21 cellular contexts compared by ENCODE assay signal in genomic region chr13:27978301-27978968, GRCh38. TPM values are rescaled to one million over a fixed set of nuclear protein-coding genes. Genes with fewer than 3 reads are reported as not detected.
A peak's percentile ranks its signal among the peaks of the same experiment; 100 is the strongest.
DNase-seq lines count a peak whose midpoint lies in the region; ATAC-seq and TF ChIP-seq lines count a peak whose summit lies in the region.
"Had no signal": no experiment of that assay in that cellular context is flagged by ENCODE, and none has a peak within 500 bp of the region (broad histone marks: within the 10 kb centered on the region; RNA-seq: fewer than 3 reads in every experiment).

No MANE protein-coding gene starts in this region.

- H3K9me3 Mint-ChIP-seq in nephron progenitor cell, result no peaks in the 10 kb centered on the region
- H3K9me3 Mint-ChIP-seq: activated naive CD4-positive, alpha-beta T cell treated with anti-CD3 and anti-CD28 coated beads, Interleukin-2, amount 50 U/mL, for 72 hours had no signal

- intact Hi-C loops in left ventricle myocardium inferior (cut with micrococcal nuclease), result no loop called here
- intact Hi-C loops in Right ventricle myocardium superior (cut with DNase I), result no loop called here
- intact Hi-C loops in colonic mucosa (cut with DNase I), result loop anchor here (10.0 kb wide), 1 partner anchor 1024 kb away; no protein-coding TSS in a partner anchor

- WGBS in urinary bladder, result under 1% methylated on average over 65 of the region's 65 CpGs

- H3K9me3 ChIP-seq in left ventricle myocardium inferior (replicated peaks), result no peaks in the 10 kb centered on the region
- no peaks in the 10 kb centered on the region for H3K9me3 ChIP-seq in colonic mucosa
- no peaks in the 10 kb centered on the region for H3K9me3 ChIP-seq in effector memory CD4-positive, alpha-beta T cell (ENCODE audit: control insufficient read depth, low read length)
- H3K9me3 ChIP-seq: esophagus muscularis mucosa, vagina had no signal

- H3K4me1 ChIP-seq in left ventricle myocardium inferior (peaks cover 38% of the 10 kb centered on the region), colonic mucosa (no peaks in the 10 kb centered on the region), urinary bladder (ENCODE audit: insufficient read depth) (peaks cover 2% of the 10 kb centered on the region)
- H3K4me1 ChIP-seq in effector memory CD4-positive, alpha-beta T cell (ENCODE audit: control insufficient read depth, insufficient read depth, low read length, poor library complexity, severe bottlenecking), result peaks cover 5% of the 10 kb centered on the region

- DNase-seq in left ventricle myocardium inferior (no peak), Right ventricle myocardium superior (no peak), colonic mucosa (peak; percentile 73), nephron progenitor cell (peak; percentile 69)
- no peak for DNase-seq in stimulated activated naive CD4-positive, alpha-beta T cell treated with Interleukin-2 at 50 U/mL for 16 hours (lab: John Stamatoyannopoulos, UW)
- DNase-seq in effector memory CD4-positive, alpha-beta T cell, result no peak
- DNase-seq in stimulated activated CD8-positive, alpha-beta memory T cell treated with anti-CD3 and anti-CD28 coated beads, Interleukin-4, amount 100 ng/mL, for 48 hours, result no peak
- DNase-seq: activated CD4-positive, alpha-beta T cell treated with anti-CD3 and anti-CD28 coated beads, Interleukin-2, amount 50 U/mL, for 4 hours; NCI-H2107; NK-92 treated with Interleukin-12 subunit alpha and Interleukin-12 subunit beta, amount 100 ng/mL, for 24 hours; occipital lobe; SIG-M5; stimulated activated CD4-positive, alpha-beta T cell treated with anti-CD3 and anti-CD28 coated beads, Interleukin-15, amount 100 ng/mL, for 24 hours had no signal

- peaks cover 100% of the 10 kb centered on the region for H3K27me3 ChIP-seq in left ventricle myocardium inferior (ENCODE audit: low read depth)
- peaks cover 22% of the 10 kb centered on the region for H3K27me3 ChIP-seq in colonic mucosa
- peaks cover 25% of the 10 kb centered on the region for H3K27me3 ChIP-seq in effector memory CD4-positive, alpha-beta T cell (replicated peaks; ENCODE audit: control insufficient read depth, insufficient read depth, low read length, poor library complexity, severe bottlenecking)
- H3K27me3 ChIP-seq: vagina had no signal

- peaks cover 70% of the 10 kb centered on the region for H3K4me1 Mint-ChIP-seq in nephron progenitor cell

- H3K27me3 Mint-ChIP-seq in nephron progenitor cell (ENCODE audit: low read depth, poor library complexity), result peaks cover 58% of the 10 kb centered on the region

- H3K9ac ChIP-seq in colonic mucosa (ENCODE audit: low read depth in 2 of 2, low read length in 2 of 2), result peak overlapping the region; percentile 91
- H3K9ac ChIP-seq: GM23248 had no signal

- H3K36me3 ChIP-seq in left ventricle myocardium inferior, result no peaks in the 10 kb centered on the region
- H3K36me3 ChIP-seq in colonic mucosa, result no peaks in the 10 kb centered on the region
- no peaks in the 10 kb centered on the region for H3K36me3 ChIP-seq in urinary bladder (ENCODE audit: insufficient read depth)
- H3K36me3 ChIP-seq in effector memory CD4-positive, alpha-beta T cell (ENCODE audit: control insufficient read depth, insufficient read depth, low read length), result no peaks in the 10 kb centered on the region
- H3K36me3 ChIP-seq: esophagus muscularis mucosa, vagina had no signal

- peak overlapping the region; percentile 92 for H3K4me3 Mint-ChIP-seq in nephron progenitor cell

- H3K4me3 ChIP-seq in left ventricle myocardium inferior, result peak overlapping the region; percentile 41
- peak overlapping the region; percentile 49 for H3K4me3 ChIP-seq in colonic mucosa
- H3K4me3 ChIP-seq in urinary bladder (ENCODE audit: low read depth, low read length), result peak overlapping the region; percentile 4
- no peak overlapping the region for H3K4me3 ChIP-seq in effector memory CD4-positive, alpha-beta T cell (ENCODE audit: insufficient read depth, low read depth, low read length, poor library complexity, severe bottlenecking)
- H3K4me3 ChIP-seq: GM23248 had no signal

- no peak for ATAC-seq in Right ventricle myocardium superior (ENCODE audit: poor library complexity)

- TF ChIP-seq CTCF in left ventricle myocardium inferior (IDR thresholded peaks at IDR 0.05; ENCODE audit: borderline replicate concordance) (no peak), colonic mucosa (IDR thresholded peaks at IDR 0.05) (no peak), nephron progenitor cell (IDR thresholded peaks at IDR 0.05) (no peak)

- H3K27ac ChIP-seq in left ventricle myocardium inferior (replicated peaks) (no peak overlapping the region), colonic mucosa (peak overlapping the region; percentile 84), urinary bladder (ENCODE audit: low read depth) (no peak overlapping the region)
- H3K27ac ChIP-seq in effector memory CD4-positive, alpha-beta T cell (ENCODE audit: insufficient read depth, low read length, poor library complexity, severe bottlenecking), result no peak overlapping the region
- H3K27ac ChIP-seq: esophagus muscularis mucosa, GM23248, vagina had no signal

- peak overlapping the region; percentile 91 for H3K27ac Mint-ChIP-seq in nephron progenitor cell

- no peaks in the 10 kb centered on the region for H3K36me3 Mint-ChIP-seq in nephron progenitor cell (ENCODE audit: low read depth)
- H3K36me3 Mint-ChIP-seq: activated naive CD4-positive, alpha-beta T cell treated with anti-CD3 and anti-CD28 coated beads, Interleukin-2, amount 50 U/mL, for 72 hours had no signal

RNA-seq across cellular contexts. Expression of gene CDX2, which starts 9.3 kb away (rescaled TPM):
- total RNA-seq in left ventricle myocardium inferior (not detected), Right ventricle myocardium superior (not detected), colonic mucosa (100 to 1,000 TPM; 271 to 391 TPM), urinary bladder (not detected)
- polyA plus RNA-seq in urinary bladder, result not detected
- total RNA-seq: activated naive CD4-positive, alpha-beta T cell treated with anti-CD3 and anti-CD28 coated beads, Interleukin-2, amount 50 U/mL, for 72 hours; Daoy; GM23248; liver; M059J; occipital lobe; vagina had no signal
- polyA plus RNA-seq: GM23248, liver had no signal

RNA-seq across cellular contexts. Expression of gene URAD, which starts 10.1 kb away (rescaled TPM):
- total RNA-seq in left ventricle myocardium inferior, result not detected
- total RNA-seq in Right ventricle myocardium superior, result not detected
- total RNA-seq in colonic mucosa, result 10 to 100 TPM; 26.9 to 40.7 TPM
- total RNA-seq in urinary bladder, result not detected
- polyA plus RNA-seq in urinary bladder, result not detected
- total RNA-seq: activated naive CD4-positive, alpha-beta T cell treated with anti-CD3 and anti-CD28 coated beads, Interleukin-2, amount 50 U/mL, for 72 hours; Daoy; esophagus muscularis mucosa; GM23248; liver; M059J; occipital lobe; vagina had no signal
- polyA plus RNA-seq: GM23248, liver had no signal

RNA-seq across cellular contexts. Expression of gene PDX1, which starts 58.6 kb away (rescaled TPM):
- total RNA-seq in left ventricle myocardium inferior (not detected), Right ventricle myocardium superior (not detected), colonic mucosa (under 1 TPM; 0.35 to 0.54 TPM), urinary bladder (not detected)
- not detected for polyA plus RNA-seq in urinary bladder
- total RNA-seq: activated naive CD4-positive, alpha-beta T cell treated with anti-CD3 and anti-CD28 coated beads, Interleukin-2, amount 50 U/mL, for 72 hours; Daoy; esophagus muscularis mucosa; GM23248; M059J; occipital lobe; vagina had no signal
- polyA plus RNA-seq: GM23248 had no signal

Comparison
In these comparisons a context has a peak if more than half of its experiments do, and no peak if none do; other contexts are left out.
1. DNase-seq: peak in colonic mucosa (single experiment) and nephron progenitor cell (single experiment); none in left ventricle myocardium inferior (single experiment), Right ventricle myocardium superior (single experiment), stimulated activated naive CD4-positive, alpha-beta T cell treated with Interleukin-2 at 50 U/mL for 16 hours (single experiment), effector memory CD4-positive, alpha-beta T cell (0 of 3) and stimulated activated CD8-positive, alpha-beta memory T cell treated with anti-CD3 and anti-CD28 coated beads, Interleukin-4, amount 100 ng/mL, for 48 hours (single experiment).
2. RNA of gene CDX2, which starts 9.3 kb away (total RNA-seq): 271 to 391 TPM in colonic mucosa; not detected in left ventricle myocardium inferior (single experiment), not detected in Right ventricle myocardium superior (single experiment) and not detected in urinary bladder (single experiment); every median in the first group is over 100 times any median in the second.
3. RNA of gene URAD, which starts 10.1 kb away (total RNA-seq): 26.9 to 40.7 TPM in colonic mucosa; not detected in left ventricle myocardium inferior (single experiment), not detected in Right ventricle myocardium superior (single experiment) and not detected in urinary bladder (single experiment); every median in the first group is over 10 times any median in the second.